In genomic region chr2:64626963-64627760, GRCh38 we compare ENCODE assay signal across 11 cellular contexts. TPM values are rescaled to one million over a fixed set of nuclear protein-coding genes. Genes with fewer than 3 reads are reported as not detected.
DNase-seq lines count a peak whose midpoint lies in the region; FAIRE-seq and TF ChIP-seq lines count a peak whose summit lies in the region.
"Had no signal": no experiment of that assay in that cellular context is flagged by ENCODE, and none has a peak within 500 bp of the region (broad histone marks: within the 10 kb centered on the region; RNA-seq: fewer than 3 reads in every experiment).

No MANE protein-coding gene starts in this region.

- H2BK120ac ChIP-seq in H9 (ENCODE audit: low read depth, low read length, poor library complexity, severe bottlenecking) (no peak overlapping the region), H1 (replicated peaks; ENCODE audit: low read depth, low read length) (no peak overlapping the region)

- TF ChIP-seq POLR2A in H1 (IDR thresholded peaks at IDR 0.05; ENCODE audit: control extremely low read depth in 1 of 2, low read depth in 2 of 2, low read length in 2 of 2) = no peak

- FAIRE-seq in H1 (lab: Jason Lieb, UNC) = no peak
- FAIRE-seq: keratinocyte had no signal

- no peak overlapping the region for H2BK15ac ChIP-seq in H9 (ENCODE audit: low read depth, low read length)
- H2BK15ac ChIP-seq in H1 (ENCODE audit: low read length) = peak overlapping the region; percentile 95; the same call in 1 of the 2 replicates

- CTCF ChIA-PET in H1 (lab: Charles Lee; ENCODE audit: partially characterized antibody) = interaction anchor here (0.6 to 27.4 kb wide), 16 partner anchors 5 to 413 kb away, joined by 3 to 389 read pairs (median 5); partner anchors contain the start of gene SERTAD2

- no peaks in the 10 kb centered on the region for H3K79me2 ChIP-seq in H9 (ENCODE audit: insufficient read depth, low read length)
- no peaks in the 10 kb centered on the region for H3K79me2 ChIP-seq in H1 (ENCODE audit: control insufficient read depth in 1 of 2, insufficient read depth in 2 of 2, low read length in 2 of 2)

- no peak overlapping the region for H2BK20ac ChIP-seq in H9 (ENCODE audit: low read depth, low read length, poor library complexity, severe bottlenecking)
- H2BK20ac ChIP-seq in H1 (ENCODE audit: low read length) = 0 out of 2 replicates have a peak overlapping the region, but pooled peaks have one; percentile 48

- H4K8ac ChIP-seq in H9 (replicated peaks; ENCODE audit: insufficient read length, low read depth, low read length) (no peak overlapping the region), H1 (ENCODE audit: extremely low read depth, insufficient read depth, low read length) (no peak overlapping the region)

- H3K4me2 ChIP-seq in H9 (ENCODE audit: insufficient read depth, insufficient read length, low read length) (no peak overlapping the region), H1 (ENCODE audit: insufficient read depth in 1 of 2, low read depth in 2 of 2, low read length in 2 of 2) (no peak overlapping the region)

- no peaks in the 10 kb centered on the region for H3K9me3 ChIP-seq in H9 (ENCODE audit: control insufficient read depth, low read depth, low read length)
- H3K9me3 ChIP-seq in H1 (ENCODE audit: insufficient read depth in 2 of 2, low read depth in 1 of 2, low read length in 1 of 2) = no peaks in the 10 kb centered on the region
- H3K9me3 ChIP-seq: esophagus squamous epithelium had no signal

- peaks cover 27 to 46% of the 10 kb centered on the region in 2 experiments for H3K4me1 Mint-ChIP-seq in H9
- no peaks in the 10 kb centered on the region for H3K4me1 Mint-ChIP-seq in activated T-cell treated with anti-CD3 and anti-CD28 coated beads, Interleukin-2, amount 50 U/mL, for 24 hours (ENCODE audit: low read depth)

- H3K27me3 Mint-ChIP-seq in H9 (ENCODE audit: low read depth) = peaks cover 4% of the 10 kb centered on the region
- no peaks in the 10 kb centered on the region for H3K27me3 Mint-ChIP-seq in activated T-cell treated with anti-CD3 and anti-CD28 coated beads, Interleukin-2, amount 50 U/mL, for 24 hours

- no peak overlapping the region for H3K18ac ChIP-seq in H9 (ENCODE audit: insufficient read length, low read depth, low read length)
- H3K18ac ChIP-seq in H1 (ENCODE audit: extremely low read depth, low read length) = peak overlapping the region; percentile 1; the same call in 1 of the 2 replicates

- H3K4me3 ChIP-seq in H1 (ENCODE audit: extremely low read depth in 1 of 4, insufficient read depth in 2 of 4, low read depth in 3 of 4, low read length in 4 of 4) = no peak overlapping the region
- H3K4me3 ChIP-seq: esophagus squamous epithelium had no signal

- H3K9ac ChIP-seq in H9 (ENCODE audit: extremely low read depth, insufficient read length, low read length) (no peak overlapping the region), H1 (replicated peaks in 1 of 4; ENCODE audit: extremely low read depth in 1 of 4, low read depth in 3 of 4, low read length in 3 of 4) (no peak overlapping the region)

- no peak overlapping the region for H2AK5ac ChIP-seq in H9 (ENCODE audit: insufficient read length, low read length)
- H2AK5ac ChIP-seq in H1 (ENCODE audit: low read depth, low read length) = 0 out of 2 replicates have a peak overlapping the region, but pooled peaks have one; percentile 88

- no peak overlapping the region for H3K4me3 Mint-ChIP-seq in H9
- no peak overlapping the region for H3K4me3 Mint-ChIP-seq in activated T-cell treated with anti-CD3 and anti-CD28 coated beads, Interleukin-2, amount 50 U/mL, for 24 hours

- no peak overlapping the region for H3K27ac Mint-ChIP-seq in H9
- no peak overlapping the region for H3K27ac Mint-ChIP-seq in activated T-cell treated with anti-CD3 and anti-CD28 coated beads, Interleukin-2, amount 50 U/mL, for 24 hours

- H3K36me3 ChIP-seq in H1 (ENCODE audit: control insufficient read depth in 2 of 4, insufficient read depth in 4 of 4, low read length in 3 of 4) = no peaks in the 10 kb centered on the region

- POLR2A ChIA-PET in H1 (lab: Charles Lee; ENCODE audit: partially characterized antibody) = interaction anchor here (0.7 to 1.9 kb wide), 3 partner anchors 17 to 27 kb away, joined by 3 to 5 read pairs (median 4); partner anchors contain the start of gene SERTAD2

- no peak overlapping the region for H3K56ac ChIP-seq in H9 (ENCODE audit: insufficient read length, low read depth, low read length)
- H3K56ac ChIP-seq in H1 (replicated peaks; ENCODE audit: insufficient read length, low read depth, low read length) = no peak overlapping the region

- no peaks in the 10 kb centered on the region for H3K9me3 Mint-ChIP-seq in H9
- H3K9me3 Mint-ChIP-seq in activated T-cell treated with anti-CD3 and anti-CD28 coated beads, Interleukin-2, amount 50 U/mL, for 24 hours = no peaks in the 10 kb centered on the region

- peaks cover 0 to 6% (median 0%) of the 10 kb centered on the region in 3 experiments; a peak in 1 of 7 replicates for H3K36me3 Mint-ChIP-seq in H9 (ENCODE audit: insufficient read depth in 1 of 3, low read depth in 3 of 3)
- peaks cover 4% of the 10 kb centered on the region for H3K36me3 Mint-ChIP-seq in activated T-cell treated with anti-CD3 and anti-CD28 coated beads, Interleukin-2, amount 50 U/mL, for 24 hours (ENCODE audit: low read depth)

- H3K79me1 ChIP-seq in H9 (ENCODE audit: insufficient read depth, low read depth, low read length, poor library complexity, severe bottlenecking) (no peaks in the 10 kb centered on the region), H1 (ENCODE audit: low read depth, low read length) (no peaks in the 10 kb centered on the region)

- H3K4me1 ChIP-seq in H9 (ENCODE audit: insufficient read depth, low read length) = no peaks in the 10 kb centered on the region
- peaks cover 5 to 12% (median 9%) of the 10 kb centered on the region in 4 experiments; a peak in 6 of 7 replicates for H3K4me1 ChIP-seq in H1 (replicated peaks in 1 of 4; ENCODE audit: control insufficient read depth in 3 of 4, insufficient read depth in 4 of 4, low read length in 3 of 4)

- H3K23ac ChIP-seq in H9 (ENCODE audit: insufficient read length, low read depth, low read length) (no peak overlapping the region), H1 (ENCODE audit: insufficient read length) (no peak overlapping the region)

- H3K27ac ChIP-seq in H9 (ENCODE audit: insufficient read length, low read depth, low read length) (no peak overlapping the region), H1 (ENCODE audit: low read depth, low read length) (no peak overlapping the region)

- H2BK5ac ChIP-seq in H9 (ENCODE audit: insufficient read length, low read length) (no peak overlapping the region), H1 (ENCODE audit: low read depth, low read length) (peak overlapping the region; percentile 63)

- no peak overlapping the region for H4K91ac ChIP-seq in H9 (ENCODE audit: insufficient read length, low read depth, low read length)
- H4K91ac ChIP-seq in H1 (replicated peaks; ENCODE audit: insufficient read length, low read length) = peak overlapping the region; percentile 48

- 0 out of 3 replicates have a peak, but pooled peaks have one; percentile 9 for TF ChIP-seq CTCF in H9 (conservative IDR thresholded peaks at IDR 0.05)
- no peak for TF ChIP-seq CTCF in H1 (IDR thresholded peaks at IDR 0.05; ENCODE audit: control extremely low read depth in 1 of 3, insufficient read depth in 1 of 3, low read depth in 1 of 3, low read length in 3 of 3)

- H3K14ac ChIP-seq in H9 (ENCODE audit: insufficient read depth, low read length) = no peak overlapping the region
- H3K14ac ChIP-seq in H1 (ENCODE audit: insufficient read length) = no peak overlapping the region

- no peak for TF ChIP-seq EP300 in H1 (IDR thresholded peaks at IDR 0.05; ENCODE audit: borderline replicate concordance in 1 of 2, low read depth in 2 of 2, low read length in 2 of 2)

- no peak overlapping the region for H3T11ph ChIP-seq in H9 (ENCODE audit: low read length)

- H4K5ac ChIP-seq in H9 (ENCODE audit: insufficient read length, low read depth, low read length) = no peak overlapping the region
- no peak overlapping the region for H4K5ac ChIP-seq in H1 (ENCODE audit: insufficient read length, low read depth, low read length)

- H3K23me2 ChIP-seq in H9 (ENCODE audit: insufficient read length, low read depth, low read length, poor library complexity, severe bottlenecking) (no peaks in the 10 kb centered on the region), H1 (ENCODE audit: low read depth, low read length) (no peaks in the 10 kb centered on the region)

- no peak for TF ChIP-seq RAD21 in H1 (IDR thresholded peaks at IDR 0.05 in 1 of 2, conservative IDR thresholded peaks at IDR 0.05 in 1 of 2; ENCODE audit: low read depth in 2 of 2, low read length in 2 of 2)

- H3K27me3 ChIP-seq in H9 (ENCODE audit: insufficient read depth, low read length) (no peaks in the 10 kb centered on the region), H1 (replicated peaks in 1 of 4; ENCODE audit: control insufficient read depth in 3 of 4, extremely low read depth in 1 of 4, insufficient read depth in 3 of 4, low read length in 3 of 4) (no peaks in the 10 kb centered on the region)
- H3K27me3 ChIP-seq: esophagus squamous epithelium had no signal

- no peaks in the 10 kb centered on the region for H4K20me1 ChIP-seq in H9 (ENCODE audit: control insufficient read depth, insufficient read depth, insufficient read length)
- peaks cover 0 to 2% of the 10 kb centered on the region in 2 experiments for H4K20me1 ChIP-seq in H1 (replicated peaks in 1 of 2; ENCODE audit: control insufficient read depth in 1 of 2, insufficient read depth in 2 of 2, low read length in 2 of 2)

- WGBS in H9 (ENCODE audit: extremely low coverage, insufficient read length, low lambda C conversion rate) = no CpG with 5 or more reads among the region's 27 CpGs
- WGBS in H1 (ENCODE audit: extremely low coverage in 1 of 2, insufficient coverage in 1 of 2, insufficient read length in 1 of 2, insufficient replicate concordance in 2 of 2, low coverage in 1 of 2, low lambda C conversion rate in 2 of 2, missing lambda C conversion rate in 1 of 2), 2 experiments = 76% methylated on average over 20 of the region's 27 CpGs; no CpG with 5 or more reads in 1 of the 2 experiments

- H2AFZ ChIP-seq in H9 (ENCODE audit: low read length) (no peak overlapping the region), H1 (ENCODE audit: low read length) (0 out of 2 replicates have a peak overlapping the region, but pooled peaks have one; percentile 3)

- H2BK12ac ChIP-seq in H9 (ENCODE audit: insufficient read length, low read depth, low read length) (no peak overlapping the region), H1 (ENCODE audit: low read depth, low read length) (0 out of 2 replicates have a peak overlapping the region, but pooled peaks have one; percentile 55)

- DNase-seq in H9 = peak; percentile 57
- peak; percentile 78 for DNase-seq in NCI-H345 (lab: John Stamatoyannopoulos, UW)
- peak in 1 of 2 experiments; percentile 50 for DNase-seq in H1 (ENCODE audit: low read depth in 1 of 2, low spot score in 2 of 2)
- peak; percentile 65 for DNase-seq in putamen (ENCODE audit: low spot score)
- DNase-seq in activated T-cell treated with anti-CD3 and anti-CD28 coated beads, Interleukin-2, amount 50 U/mL, for 24 hours = no peak
- DNase-seq in NCI-H1105 (lab: John Stamatoyannopoulos, UW) = no peak
- DNase-seq in stimulated activated CD8-positive, alpha-beta memory T cell treated with anti-CD3 and anti-CD28 coated beads, Interleukin-4, amount 100 ng/mL, for 48 hours = no peak
- DNase-seq: activated CD8-positive, alpha-beta memory T cell treated with anti-CD3 and anti-CD28 coated beads for 24 hours; esophagus squamous epithelium; Karpas-422 had no signal

- H3K4ac ChIP-seq in H9 (ENCODE audit: low read depth, low read length) = no peak overlapping the region
- H3K4ac ChIP-seq in H1 (replicated peaks; ENCODE audit: insufficient read length, low read depth, low read length) = peak overlapping the region; percentile 87

RNA-seq across cellular contexts. Expression of gene SERTAD2, which starts 26.6 kb away (rescaled TPM):
- total RNA-seq in H9 (2021) = 3.5 and 3.7 TPM in 2 replicates
- 4.5 and 5.7 TPM in 2 replicates for total RNA-seq in H1 (2021; fragmentation: NEBNext Ultra II Directional; extraction: Animal tissue kit (Norgen Biotek cat#: 25700))
- polyA plus RNA-seq in H1 (2011; rRNA removed) = 2.9 and 3.5 TPM in 2 replicates
- polyA plus RNA-seq in H1 (2011; cell fraction: cytosol; rRNA removed) = 2.8 TPM
- polyA plus RNA-seq in H1 (2011; cell fraction: nucleus; rRNA removed) = 4.9 TPM
- 3.8 to 5.6 TPM (median 4.6 TPM) in 4 replicates for polyA plus RNA-seq in H1 (2012, experiment 1 of 2)
- 0.83 TPM for polyA plus RNA-seq in H1 (2012, experiment 2 of 2)
- polyA plus RNA-seq in H1 (2013, experiment 1 of 2) = 4.6 TPM
- polyA plus RNA-seq in H1 (2013, experiment 2 of 2) = 4.4 TPM
- polyA minus RNA-seq in H1 (2011; rRNA and poly(A)+ RNA removed) = 3.9 and 5.4 TPM in 2 replicates
- polyA minus RNA-seq in H1 (2011; cell fraction: cytosol; rRNA and poly(A)+ RNA removed) = 4.2 TPM
- 13.4 TPM for polyA minus RNA-seq in H1 (2011; cell fraction: nucleus; rRNA and poly(A)+ RNA removed)

Comparison
In these comparisons a context has a peak if more than half of its experiments do, and no peak if none do; other contexts are left out.
1. DNase-seq: peak in H9 (single experiment), NCI-H345 (single experiment) and putamen (single experiment); none in activated T-cell treated with anti-CD3 and anti-CD28 coated beads, Interleukin-2, amount 50 U/mL, for 24 hours (single experiment), NCI-H1105 (single experiment) and stimulated activated CD8-positive, alpha-beta memory T cell treated with anti-CD3 and anti-CD28 coated beads, Interleukin-4, amount 100 ng/mL, for 48 hours (single experiment).